8 cellular contexts compared by ENCODE assay signal in the genomic region with DNA sequence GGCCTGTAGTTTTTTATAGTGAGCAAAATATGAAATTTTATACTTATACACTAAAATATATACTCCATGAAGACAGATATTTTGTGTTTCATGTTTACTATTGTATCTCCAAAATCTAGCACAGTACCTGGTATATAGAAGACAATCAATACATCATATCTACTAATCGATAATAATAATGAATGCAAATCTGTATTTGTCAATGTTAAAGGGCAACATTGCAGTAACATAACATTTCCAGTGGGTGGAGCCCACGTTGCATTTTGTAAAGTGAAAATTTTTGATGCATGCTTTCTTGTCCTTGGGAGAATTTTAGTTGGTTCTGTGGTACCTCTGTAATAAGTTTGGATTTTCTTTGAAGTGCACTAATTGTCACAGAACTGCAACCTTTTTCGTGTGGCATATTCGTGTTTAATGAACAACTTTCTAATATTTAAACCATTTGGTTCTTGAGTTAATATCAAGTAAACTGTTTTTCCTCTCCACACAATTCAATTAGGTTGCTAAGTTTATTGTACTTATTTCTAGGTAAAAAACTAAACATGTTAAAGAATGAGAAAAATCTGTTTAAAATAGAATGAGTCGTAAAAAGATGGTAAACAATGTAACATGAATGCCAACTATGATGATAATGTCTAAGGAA. TPM values are rescaled to one million over a fixed set of nuclear protein-coding genes. Genes with fewer than 3 reads are reported as not detected.
DNase-seq lines count a peak whose midpoint lies in the region; ATAC-seq and TF ChIP-seq lines count a peak whose summit lies in the region.

No MANE protein-coding gene starts in this region.

- in situ Hi-C loops in SK-MEL-5 (cut with HindIII; ENCODE audit: low pct_unique_long_range_greater_than_20kb, low sequenced_read_pairs) = no loop called here

- no peak for ATAC-seq in SK-N-SH treated with all-trans-retinoic acid at 6 μM for 48 hours
- ATAC-seq in HG02938 (IDR thresholded peaks at IDR 0.05; ENCODE audit: unreplicated experiment) = peak; percentile 45
- ATAC-seq in GM19328 (IDR thresholded peaks at IDR 0.05; ENCODE audit: unreplicated experiment) = no peak

- H3K4me1 ChIP-seq in SK-N-SH (ENCODE audit: control insufficient read depth in 1 of 2, insufficient read depth in 2 of 2, low read depth in 1 of 2, low read length in 1 of 2) (no peaks in the 10 kb centered on the region), thyroid gland (no peaks in the 10 kb centered on the region)

- TF ChIP-seq RAD21 in SK-N-SH (IDR thresholded peaks at IDR 0.05; ENCODE audit: low read length) = peak; percentile 73

- intact Hi-C loops in thyroid gland (cut with DNase I) = loop anchor here (10.0 kb wide), 1 partner anchor 701 kb away; no protein-coding TSS in a partner anchor

- no peak overlapping the region for H3K4me2 ChIP-seq in SK-N-SH

- H2AFZ ChIP-seq in SK-N-SH (ENCODE audit: low read depth) = no peak overlapping the region

- H3K4me3 ChIP-seq in SK-N-SH (ENCODE audit: low read depth in 2 of 2, low read length in 1 of 2) (no peak overlapping the region), foreskin fibroblast (ENCODE audit: low read depth in 1 of 2, low read length in 2 of 2) (no peak overlapping the region), thyroid gland (replicated peaks in 1 of 3) (no peak overlapping the region)

- TF ChIP-seq EP300 in SK-N-SH (IDR thresholded peaks at IDR 0.05; ENCODE audit: borderline replicate concordance in 1 of 2, low read depth in 1 of 2, low read length in 1 of 2) = no peak

- no peak overlapping the region for H3K27ac ChIP-seq in SK-N-SH (ENCODE audit: low read depth in 2 of 2, low read length in 1 of 2)
- H3K27ac ChIP-seq in thyroid gland = no peak overlapping the region

- TF ChIP-seq POLR2A in thyroid gland (IDR thresholded peaks at IDR 0.05) = no peak

- DNase-seq in SK-N-SH (peak; percentile 8), SK-MEL-5 (ENCODE audit: low read depth, low spot score) (peak; percentile 57), foreskin fibroblast (peak in 1 of 2 donors; percentile 48), thyroid gland (peak in 1 of 2 donors; percentile 14), activated T-cell treated with anti-CD3 and anti-CD28 coated beads for 4 hours (no peak)

- H3K9me3 ChIP-seq in SK-N-SH (no peaks in the 10 kb centered on the region), thyroid gland (no peaks in the 10 kb centered on the region)

- no peaks in the 10 kb centered on the region for H4K20me1 ChIP-seq in SK-N-SH (ENCODE audit: insufficient read depth)

- H3K36me3 ChIP-seq in SK-N-SH (replicated peaks in 1 of 2; ENCODE audit: control insufficient read depth in 1 of 2, insufficient read depth in 2 of 2, low read length in 1 of 2) = no peaks in the 10 kb centered on the region
- no peaks in the 10 kb centered on the region for H3K36me3 ChIP-seq in thyroid gland

- H3F3A ChIP-seq in SK-N-SH (replicated peaks; ENCODE audit: insufficient read depth) = no peaks in the 10 kb centered on the region

- no peaks in the 10 kb centered on the region for H3K79me2 ChIP-seq in SK-N-SH (ENCODE audit: insufficient read depth)

- H3K27me3 ChIP-seq in SK-N-SH (ENCODE audit: insufficient read depth) (peaks cover 19% of the 10 kb centered on the region; the same call in 1 of the 2 replicates), thyroid gland (no peaks in the 10 kb centered on the region)

- POLR2A ChIA-PET in SK-N-SH (lab: Yijun Ruan, JAX) = no interaction called here

- CTCF ChIA-PET in SK-N-SH (lab: Yijun Ruan, JAX) = interaction anchor here (0.7 to 1.6 kb wide), 2 partner anchors 19 to 698 kb away, joined by 3 read pairs; no protein-coding TSS in a partner anchor

- TF ChIP-seq CTCF in SK-N-SH (IDR thresholded peaks at IDR 0.05) = peak; percentile 81
- peak; percentile 70 for TF ChIP-seq CTCF in foreskin fibroblast (IDR thresholded peaks at IDR 0.05; ENCODE audit: low read depth, low read length)
- peak; percentile 63 to 92 (median 82) for TF ChIP-seq CTCF in thyroid gland (IDR thresholded peaks at IDR 0.05)

- WGBS in SK-N-SH (ENCODE audit: low lambda C conversion rate) = 2% methylated on average over 5 of the region's 5 CpGs
- 10 to 12% methylated on average over 5 of the region's 5 CpGs for WGBS in thyroid gland, 2 donors

- no peaks in the 10 kb centered on the region for H3K9me2 ChIP-seq in SK-N-SH

- H3K9ac ChIP-seq in SK-N-SH = no peak overlapping the region

TF ChIP-seq in SK-N-SH, 30 proteins besides CTCF, POLR2A, EP300 and RAD21:
- TF ChIP-seq CHD2 (IDR thresholded peaks at IDR 0.05; ENCODE audit: low read length, partially characterized antibody) = no peak
- TF ChIP-seq, protein P1, sequence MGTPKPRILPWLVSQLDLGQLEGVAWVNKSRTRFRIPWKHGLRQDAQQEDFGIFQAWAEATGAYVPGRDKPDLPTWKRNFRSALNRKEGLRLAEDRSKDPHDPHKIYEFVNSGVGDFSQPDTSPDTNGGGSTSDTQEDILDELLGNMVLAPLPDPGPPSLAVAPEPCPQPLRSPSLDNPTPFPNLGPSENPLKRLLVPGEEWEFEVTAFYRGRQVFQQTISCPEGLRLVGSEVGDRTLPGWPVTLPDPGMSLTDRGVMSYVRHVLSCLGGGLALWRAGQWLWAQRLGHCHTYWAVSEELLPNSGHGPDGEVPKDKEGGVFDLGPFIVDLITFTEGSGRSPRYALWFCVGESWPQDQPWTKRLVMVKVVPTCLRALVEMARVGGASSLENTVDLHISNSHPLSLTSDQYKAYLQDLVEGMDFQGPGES (IDR thresholded peaks at IDR 0.05; ENCODE audit: low read depth, low read length) = no peak
- TF ChIP-seq GABPA (IDR thresholded peaks at IDR 0.05; ENCODE audit: low read depth) = no peak
- TF ChIP-seq SMC3 (IDR thresholded peaks at IDR 0.05; ENCODE audit: low read depth, low read length) = peak; percentile 40

TF ChIP-seq in SK-N-SH treated with all-trans-retinoic acid at 6 μM for 48 hours, 23 proteins besides CTCF, POLR2A, EP300 and RAD21:
- TF ChIP-seq ZNF8 (CRISPR knock-in tag; IDR thresholded peaks at IDR 0.05) (no peak), SNAI2 (CRISPR knock-in tag; IDR thresholded peaks at IDR 0.05) (no peak), ZC3H10 (CRISPR knock-in tag; IDR thresholded peaks at IDR 0.05) (no peak), CSDC2 (CRISPR knock-in tag; IDR thresholded peaks at IDR 0.05) (no peak), ARNTL (CRISPR knock-in tag; IDR thresholded peaks at IDR 0.05; ENCODE audit: borderline replicate concordance, low read depth) (no peak), ZNF70 (CRISPR knock-in tag; IDR thresholded peaks at IDR 0.05) (no peak), TCF4 (CRISPR knock-in tag; IDR thresholded peaks at IDR 0.05; ENCODE audit: borderline replicate concordance) (no peak), TOX (CRISPR knock-in tag; IDR thresholded peaks at IDR 0.05; ENCODE audit: borderline replicate concordance) (no peak)
- TF ChIP-seq, protein P2, sequence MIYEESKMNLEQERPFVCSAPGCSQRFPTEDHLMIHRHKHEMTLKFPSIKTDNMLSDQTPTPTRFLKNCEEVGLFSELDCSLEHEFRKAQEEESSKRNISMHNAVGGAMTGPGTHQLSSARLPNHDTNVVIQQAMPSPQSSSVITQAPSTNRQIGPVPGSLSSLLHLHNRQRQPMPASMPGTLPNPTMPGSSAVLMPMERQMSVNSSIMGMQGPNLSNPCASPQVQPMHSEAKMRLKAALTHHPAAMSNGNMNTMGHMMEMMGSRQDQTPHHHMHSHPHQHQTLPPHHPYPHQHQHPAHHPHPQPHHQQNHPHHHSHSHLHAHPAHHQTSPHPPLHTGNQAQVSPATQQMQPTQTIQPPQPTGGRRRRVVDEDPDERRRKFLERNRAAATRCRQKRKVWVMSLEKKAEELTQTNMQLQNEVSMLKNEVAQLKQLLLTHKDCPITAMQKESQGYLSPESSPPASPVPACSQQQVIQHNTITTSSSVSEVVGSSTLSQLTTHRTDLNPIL (CRISPR knock-in tag; IDR thresholded peaks at IDR 0.05; ENCODE audit: low read depth) = no peak
- TF ChIP-seq, protein P3, sequence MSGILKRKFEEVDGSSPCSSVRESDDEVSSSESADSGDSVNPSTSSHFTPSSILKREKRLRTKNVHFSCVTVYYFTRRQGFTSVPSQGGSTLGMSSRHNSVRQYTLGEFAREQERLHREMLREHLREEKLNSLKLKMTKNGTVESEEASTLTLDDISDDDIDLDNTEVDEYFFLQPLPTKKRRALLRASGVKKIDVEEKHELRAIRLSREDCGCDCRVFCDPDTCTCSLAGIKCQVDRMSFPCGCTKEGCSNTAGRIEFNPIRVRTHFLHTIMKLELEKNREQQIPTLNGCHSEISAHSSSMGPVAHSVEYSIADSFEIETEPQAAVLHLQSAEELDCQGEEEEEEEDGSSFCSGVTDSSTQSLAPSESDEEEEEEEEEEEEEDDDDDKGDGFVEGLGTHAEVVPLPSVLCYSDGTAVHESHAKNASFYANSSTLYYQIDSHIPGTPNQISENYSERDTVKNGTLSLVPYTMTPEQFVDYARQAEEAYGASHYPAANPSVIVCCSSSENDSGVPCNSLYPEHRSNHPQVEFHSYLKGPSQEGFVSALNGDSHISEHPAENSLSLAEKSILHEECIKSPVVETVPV (CRISPR knock-in tag; IDR thresholded peaks at IDR 0.05) = no peak

RNA-seq across cellular contexts. Expression of gene AVPR1A, which starts 47.4 kb away (rescaled TPM):
- polyA plus RNA-seq in SK-N-SH (2012; rRNA removed) = not detected in 2 replicates
- not detected in 2 replicates for polyA plus RNA-seq in SK-N-SH (2012; cell fraction: cytosol; rRNA removed)
- polyA plus RNA-seq in SK-N-SH (2012; cell fraction: nucleus; rRNA removed) = not detected in 2 replicates
- total RNA-seq in SK-MEL-5 (2014; rRNA removed; shearing (Covaris generic)) = not detected in 2 replicates
- not detected in 2 replicates for polyA plus RNA-seq in SK-MEL-5 (2015; cell fraction: cytosol; rRNA removed)
- not detected in 2 replicates for polyA plus RNA-seq in SK-MEL-5 (2015; cell fraction: nucleus; rRNA removed)
- total RNA-seq in thyroid gland = 10 to 100 TPM; 11.6 to 34.2 (median 20.8) TPM

Comparison
In these comparisons a context has a peak if more than half of its experiments do, and no peak if none do; other contexts are left out.
1. RNA of gene AVPR1A, which starts 47.4 kb away (total RNA-seq): 11.6 to 34.2 TPM in thyroid gland; not detected in SK-MEL-5; every median in the first group is over 10 times any median in the second.
2. Peak in every context shown above with its lines, with median percentiles within 50 percentile points of each other: CTCF ChIP-seq.